9 cellular contexts compared by ENCODE assay signal in the genomic region with DNA sequence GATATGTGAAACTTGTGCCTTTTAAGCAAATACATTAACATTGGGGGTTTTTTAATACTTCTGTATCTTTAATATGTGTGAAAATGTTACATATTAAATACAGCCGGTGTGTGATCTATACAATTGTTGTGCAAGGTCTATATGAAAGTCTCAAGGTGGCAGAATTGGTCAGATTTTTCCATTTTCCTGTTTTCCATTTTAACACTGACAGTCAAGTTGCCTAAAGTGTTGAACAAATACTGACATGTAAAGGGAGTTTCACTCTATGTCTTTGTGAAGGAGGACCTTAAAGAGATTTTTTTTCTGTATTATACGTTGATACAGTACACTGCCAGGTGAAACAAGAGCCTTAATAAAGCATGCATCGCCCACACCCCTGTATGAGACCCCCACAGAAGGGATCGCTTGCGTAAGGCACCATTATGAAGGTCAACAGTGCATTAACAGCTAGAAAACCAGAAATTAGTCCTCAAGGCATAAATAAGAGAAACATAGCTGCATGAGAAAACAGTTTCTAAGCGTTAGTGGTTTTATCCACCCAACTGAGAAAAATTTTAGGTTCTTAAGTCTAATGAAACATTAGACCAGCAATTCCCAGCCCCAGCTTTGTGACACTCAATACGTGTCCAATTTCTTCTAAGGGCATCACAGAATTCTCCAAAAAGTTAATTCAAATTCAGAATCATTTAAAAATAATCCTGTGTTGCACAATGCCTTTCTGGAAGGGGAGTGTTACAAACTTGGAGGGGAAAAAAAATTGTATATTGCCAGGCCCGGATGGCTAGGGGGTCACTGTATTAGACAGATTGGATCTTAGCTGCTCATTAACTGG. TPM values are rescaled to one million over a fixed set of nuclear protein-coding genes. Genes with fewer than 3 reads are reported as not detected.
DNase-seq lines count a peak whose midpoint lies in the region; TF ChIP-seq lines count a peak whose summit lies in the region.
"Had no signal": no experiment of that assay in that cellular context is flagged by ENCODE, and none has a peak within 500 bp of the region (broad histone marks: within the 10 kb centered on the region; RNA-seq: fewer than 3 reads in every experiment).

No MANE protein-coding gene starts in this region.

- H3K4me3 ChIP-seq in fibroblast of the aortic adventitia (ENCODE audit: low read depth, low read length) (peak overlapping the region; percentile 96), skeletal muscle satellite cell (ENCODE audit: low read length) (peak overlapping the region; percentile 80)
- H3K4me3 ChIP-seq: neural progenitor cell had no signal

- TF ChIP-seq CTCF in fibroblast of the aortic adventitia (IDR thresholded peaks at IDR 0.05; ENCODE audit: insufficient read depth, low read length): no peak
- no peak for TF ChIP-seq CTCF in glutamatergic neuron (IDR thresholded peaks at IDR 0.05; ENCODE audit: partially characterized antibody, unreplicated experiment)

- H3K27ac Mint-ChIP-seq in activated naive CD8-positive, alpha-beta T cell: peak overlapping the region; percentile 99
- no peak overlapping the region for H3K27ac Mint-ChIP-seq in glutamatergic neuron (ENCODE audit: unreplicated experiment)
- H3K27ac Mint-ChIP-seq: neural progenitor cell had no signal

- peak overlapping the region; percentile 87 for H3K4me2 ChIP-seq in skeletal muscle satellite cell (ENCODE audit: low read length)
- H3K4me2 ChIP-seq: neural progenitor cell had no signal

- H3K36me3 ChIP-seq in skeletal muscle satellite cell (ENCODE audit: insufficient read depth, low read length): peaks cover 75% of the 10 kb centered on the region

- no peak overlapping the region for H3K27ac ChIP-seq in substantia nigra (ENCODE audit: low read depth, low read length, poor library complexity, severe bottlenecking)
- H3K27ac ChIP-seq: neural progenitor cell had no signal

- DNase-seq in HT-29 (ENCODE audit: low spot score): peak; percentile 56
- DNase-seq in fibroblast of the aortic adventitia (ENCODE audit: low read depth): peak; percentile 34
- no peak for DNase-seq in activated CD4-positive, CD25-positive, alpha-beta regulatory T cell treated with anti-CD3 and anti-CD28 coated beads, Interleukin-2, amount 50 U/mL, for 72 hours
- DNase-seq in substantia nigra (lab: John Stamatoyannopoulos, UW): no peak
- DNase-seq in occipital lobe (lab: John Stamatoyannopoulos, UW): no peak
- no peak for DNase-seq in glutamatergic neuron

- H3K4me1 Mint-ChIP-seq in activated naive CD8-positive, alpha-beta T cell (ENCODE audit: low read depth): peaks cover 78% of the 10 kb centered on the region
- peaks cover 42% of the 10 kb centered on the region for H3K4me1 Mint-ChIP-seq in glutamatergic neuron (ENCODE audit: low read depth, unreplicated experiment)

- no peaks in the 10 kb centered on the region for H3K9me3 ChIP-seq in skeletal muscle satellite cell (replicated peaks; ENCODE audit: low read length)

- peak overlapping the region; percentile 75 for H3K4me3 Mint-ChIP-seq in activated naive CD8-positive, alpha-beta T cell
- H3K4me3 Mint-ChIP-seq in glutamatergic neuron (ENCODE audit: unreplicated experiment): no peak overlapping the region

- peak overlapping the region; percentile 98 for H3K9ac ChIP-seq in skeletal muscle satellite cell (ENCODE audit: low read depth, low read length)
- H3K9ac ChIP-seq: neural progenitor cell had no signal

- H3K27me3 Mint-ChIP-seq in activated naive CD8-positive, alpha-beta T cell: no peaks in the 10 kb centered on the region
- H3K27me3 Mint-ChIP-seq in glutamatergic neuron (ENCODE audit: unreplicated experiment): peaks cover 12% of the 10 kb centered on the region

- H3K36me3 Mint-ChIP-seq in activated naive CD8-positive, alpha-beta T cell: peaks cover 43% of the 10 kb centered on the region
- peaks cover 20% of the 10 kb centered on the region for H3K36me3 Mint-ChIP-seq in glutamatergic neuron (ENCODE audit: unreplicated experiment)

- H3K9me3 Mint-ChIP-seq in activated naive CD8-positive, alpha-beta T cell (ENCODE audit: low read depth): no peaks in the 10 kb centered on the region
- peaks cover 13% of the 10 kb centered on the region for H3K9me3 Mint-ChIP-seq in glutamatergic neuron (ENCODE audit: unreplicated experiment)
- H3K9me3 Mint-ChIP-seq: neural progenitor cell had no signal

- H3K4me1 ChIP-seq in skeletal muscle satellite cell (ENCODE audit: control insufficient read depth, insufficient read depth, low read length): peaks cover 50% of the 10 kb centered on the region

- H3K27me3 ChIP-seq in skeletal muscle satellite cell (ENCODE audit: control insufficient read depth, insufficient read depth, low read length): no peaks in the 10 kb centered on the region
- H3K27me3 ChIP-seq: neural progenitor cell had no signal

RNA-seq across cellular contexts. Expression of a gene that starts 6.9 kb away (rescaled TPM):
- 155 and 182 TPM in 2 replicates for total RNA-seq in HT-29 (2014; rRNA removed; shearing (Covaris generic))
- 47.8 and 52.1 TPM in 2 replicates for total RNA-seq in fibroblast of the aortic adventitia (ENCODE audit: low replicate concordance)
- 40.1 and 64.7 TPM in 2 replicates for total RNA-seq in skeletal muscle satellite cell (2012; rRNA removed)
- total RNA-seq in occipital lobe: 91.9 TPM
- total RNA-seq in glutamatergic neuron (ENCODE audit: unreplicated experiment): 88.6 TPM

Comparison
In these comparisons a context has a peak if more than half of its experiments do, and no peak if none do; other contexts are left out.
1. DNase-seq: peak in HT-29 (single experiment) and fibroblast of the aortic adventitia (single experiment); none in activated CD4-positive, CD25-positive, alpha-beta regulatory T cell treated with anti-CD3 and anti-CD28 coated beads, Interleukin-2, amount 50 U/mL, for 72 hours (single experiment), substantia nigra (0 of 49), occipital lobe (single experiment) and glutamatergic neuron (single experiment).